ENCODE assay signal across 30 cellular contexts in the genomic region with DNA sequence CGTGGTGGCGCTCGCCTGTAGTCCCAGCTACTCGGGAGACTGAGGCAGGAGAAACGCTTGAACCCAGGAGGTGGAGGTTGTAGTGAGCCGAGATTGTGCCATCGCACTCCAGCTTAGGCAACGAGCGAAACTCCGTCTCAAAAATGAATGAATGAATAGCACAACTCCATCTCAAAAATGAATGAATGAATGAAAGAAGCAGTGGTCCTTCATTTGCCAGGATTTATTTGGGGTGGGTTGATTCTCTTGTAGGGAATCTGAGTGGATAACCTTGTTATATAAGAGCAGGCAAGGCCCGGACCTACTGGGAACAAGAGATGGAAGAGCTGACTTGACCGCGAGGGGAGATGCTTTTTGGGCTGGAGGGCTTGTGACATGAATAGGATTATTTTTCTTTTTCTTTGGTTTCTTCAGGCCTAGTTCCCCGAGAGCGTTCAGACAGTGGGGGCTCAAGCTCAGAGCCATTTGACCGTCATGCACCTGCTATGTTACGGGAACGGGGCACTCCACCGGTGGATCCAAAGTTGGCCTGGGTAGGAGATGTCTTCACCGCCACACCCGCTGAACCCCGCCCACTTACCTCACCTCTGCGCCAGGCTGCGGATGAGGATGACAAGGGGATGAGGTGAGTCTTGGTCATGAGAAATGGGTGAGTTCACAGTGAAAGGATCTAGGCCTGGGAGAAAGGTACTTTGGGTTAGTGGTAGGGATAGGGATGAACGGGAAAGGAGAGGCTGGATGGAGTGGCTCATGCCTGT. TPM values are rescaled to one million over a fixed set of nuclear protein-coding genes. Genes with fewer than 3 reads are reported as not detected.
DNase-seq lines count a peak whose midpoint lies in the region; ATAC-seq and TF ChIP-seq lines count a peak whose summit lies in the region.
"Had no signal": no experiment of that assay in that cellular context is flagged by ENCODE, and none has a peak within 500 bp of the region (broad histone marks: within the 10 kb centered on the region; RNA-seq: fewer than 3 reads in every experiment).

No MANE protein-coding gene starts in this region.

- H3K4me3 Mint-ChIP-seq in activated naive CD4-positive, alpha-beta T cell treated with anti-CD3 and anti-CD28 coated beads for 36 hours, result no peak overlapping the region
- no peak overlapping the region for H3K4me3 Mint-ChIP-seq in activated naive CD4-positive, alpha-beta T cell treated with anti-CD3 and anti-CD28 coated beads, Interleukin-2, amount 10 ng/mL, durations not matched to agents 7 days and 5 days
- H3K4me3 Mint-ChIP-seq in HFFc6 (no peak overlapping the region), endothelial cell (ENCODE audit: unreplicated experiment) (peak overlapping the region; percentile 72), progenitor cell of endocrine pancreas (ENCODE audit: low read depth) (no peak overlapping the region), CD14-positive monocyte (peak overlapping the region in 1 of 2 donors; percentile 31)
- H3K4me3 Mint-ChIP-seq: B cell; CD8-positive, alpha-beta memory T cell; H9; T-cell had no signal

- H3K36me3 Mint-ChIP-seq in activated naive CD4-positive, alpha-beta T cell treated with anti-CD3 and anti-CD28 coated beads for 36 hours (ENCODE audit: low read depth), result peaks cover 76% of the 10 kb centered on the region
- H3K36me3 Mint-ChIP-seq in activated naive CD4-positive, alpha-beta T cell treated with anti-CD3 and anti-CD28 coated beads, Interleukin-2, amount 10 ng/mL, durations not matched to agents 7 days and 5 days, result peaks cover 80% of the 10 kb centered on the region
- H3K36me3 Mint-ChIP-seq in HFFc6 (ENCODE audit: low read depth) (peaks cover 56% of the 10 kb centered on the region), endothelial cell (ENCODE audit: low read depth, unreplicated experiment) (peaks cover 42% of the 10 kb centered on the region), progenitor cell of endocrine pancreas (ENCODE audit: insufficient read depth) (peaks cover 42% of the 10 kb centered on the region), CD14-positive monocyte (peaks cover 94 to 99% of the 10 kb centered on the region in 2 donors)

- no peaks in the 10 kb centered on the region for H3K4me1 ChIP-seq in prostate gland (replicated peaks)
- H3K4me1 ChIP-seq: breast epithelium, SJCRH30, transverse colon had no signal

- no peaks in the 10 kb centered on the region for H3K9me3 ChIP-seq in prostate gland
- H3K9me3 ChIP-seq: breast epithelium, SJCRH30, transverse colon had no signal

- H3K9me3 Mint-ChIP-seq in activated naive CD4-positive, alpha-beta T cell treated with anti-CD3 and anti-CD28 coated beads for 36 hours, result no peaks in the 10 kb centered on the region
- no peaks in the 10 kb centered on the region for H3K9me3 Mint-ChIP-seq in activated naive CD4-positive, alpha-beta T cell treated with anti-CD3 and anti-CD28 coated beads, Interleukin-2, amount 10 ng/mL, durations not matched to agents 7 days and 5 days
- no peaks in the 10 kb centered on the region for H3K9me3 Mint-ChIP-seq in HFFc6
- H3K9me3 Mint-ChIP-seq in endothelial cell (ENCODE audit: unreplicated experiment), result no peaks in the 10 kb centered on the region
- H3K9me3 Mint-ChIP-seq in progenitor cell of endocrine pancreas (ENCODE audit: low read depth), result no peaks in the 10 kb centered on the region
- H3K9me3 Mint-ChIP-seq in CD14-positive monocyte, result no peaks in the 10 kb centered on the region
- H3K9me3 Mint-ChIP-seq: CD8-positive, alpha-beta memory T cell; H9; T-cell had no signal

- intact Hi-C loops in activated naive CD4-positive, alpha-beta T cell treated with anti-CD3 and anti-CD28 coated beads for 36 hours (cut with micrococcal nuclease), result no loop called here
- intact Hi-C loops in prostate gland (cut with DNase I), result no loop called here
- intact Hi-C loops in CD14-positive monocyte (cut with micrococcal nuclease), result no loop called here

- no peaks in the 10 kb centered on the region for H3K27me3 Mint-ChIP-seq in activated naive CD4-positive, alpha-beta T cell treated with anti-CD3 and anti-CD28 coated beads for 36 hours (ENCODE audit: low read depth)
- H3K27me3 Mint-ChIP-seq in activated naive CD4-positive, alpha-beta T cell treated with anti-CD3 and anti-CD28 coated beads, Interleukin-2, amount 10 ng/mL, durations not matched to agents 7 days and 5 days, result no peaks in the 10 kb centered on the region
- H3K27me3 Mint-ChIP-seq in HFFc6 (ENCODE audit: insufficient read depth), result peaks cover 4% of the 10 kb centered on the region
- peaks cover 4% of the 10 kb centered on the region for H3K27me3 Mint-ChIP-seq in endothelial cell (ENCODE audit: unreplicated experiment)
- no peaks in the 10 kb centered on the region for H3K27me3 Mint-ChIP-seq in progenitor cell of endocrine pancreas
- peaks cover 0 to 3% (median 0%) of the 10 kb centered on the region in 3 donors for H3K27me3 Mint-ChIP-seq in CD14-positive monocyte (ENCODE audit: low read depth in 3 of 3)
- H3K27me3 Mint-ChIP-seq: B cell; CD8-positive, alpha-beta memory T cell; T-cell had no signal

- CTCF ChIA-PET in activated naive CD4-positive, alpha-beta T cell treated with anti-CD3 and anti-CD28 coated beads for 36 hours (lab: Charles Lee), result no interaction called here
- CTCF ChIA-PET in activated naive CD4-positive, alpha-beta T cell treated with anti-CD3 and anti-CD28 coated beads, Interleukin-2, amount 10 ng/mL, durations not matched to agents 7 days and 5 days (lab: Charles Lee), result interaction anchor here (1.3 kb wide), 1 partner anchor 10 kb away, joined by 3 read pairs; no protein-coding TSS in a partner anchor

- TF ChIP-seq CTCF in HFFc6 (IDR thresholded peaks at IDR 0.05), result no peak
- no peak for TF ChIP-seq CTCF in endothelial cell (IDR thresholded peaks at IDR 0.05; ENCODE audit: unreplicated experiment)
- no peak for TF ChIP-seq CTCF in progenitor cell of endocrine pancreas (IDR thresholded peaks at IDR 0.05; ENCODE audit: unreplicated experiment)
- TF ChIP-seq CTCF in prostate gland (IDR thresholded peaks at IDR 0.05), result no peak
- TF ChIP-seq CTCF in CD14-positive monocyte (IDR thresholded peaks at IDR 0.05), result no peak

- no peak for DNase-seq in activated naive CD4-positive, alpha-beta T cell treated with anti-CD3 and anti-CD28 coated beads for 36 hours
- DNase-seq in activated naive CD4-positive, alpha-beta T cell treated with anti-CD3 and anti-CD28 coated beads, Interleukin-2, amount 10 ng/mL, durations not matched to agents 7 days and 5 days, result no peak
- DNase-seq in HFFc6, result no peak
- no peak for DNase-seq in endothelial cell (ENCODE audit: low spot score)
- no peak for DNase-seq in progenitor cell of endocrine pancreas (ENCODE audit: low spot score, unreplicated experiment)
- no peak for DNase-seq in prostate gland (ENCODE audit: low spot score)
- no peak for DNase-seq in CD14-positive monocyte (ENCODE audit: low spot score)
- DNase-seq: activated gamma-delta T cell treated with Interleukin-2 at 50 U/mL for 16 hours; activated T-cell treated with anti-CD3 and anti-CD28 coated beads for 4 hours; amniotic stem cell; CD8-positive, alpha-beta memory T cell; effector memory CD4-positive, alpha-beta T cell; foreskin fibroblast; H9; left cardiac atrium; MM.1S; NCI-H2029; NCI-H526 treated with DMSO at 0.1 percent for 48 hours; occipital lobe; SJCRH30; stimulated activated CD8-positive, alpha-beta memory T cell treated with anti-CD3 and anti-CD28 coated beads, Interleukin-4, amount 100 ng/mL, for 48 hours; T-cell; transverse colon had no signal

- TF ChIP-seq POLR2A in prostate gland (IDR thresholded peaks at IDR 0.05), result no peak

- no peak for ATAC-seq in HG02852 (IDR thresholded peaks at IDR 0.05; ENCODE audit: unreplicated experiment)
- ATAC-seq: esophagus mucosa had no signal

- peak overlapping the region; percentile 46 for H3K27ac Mint-ChIP-seq in activated naive CD4-positive, alpha-beta T cell treated with anti-CD3 and anti-CD28 coated beads for 36 hours
- H3K27ac Mint-ChIP-seq in activated naive CD4-positive, alpha-beta T cell treated with anti-CD3 and anti-CD28 coated beads, Interleukin-2, amount 10 ng/mL, durations not matched to agents 7 days and 5 days, result no peak overlapping the region
- H3K27ac Mint-ChIP-seq in HFFc6 (peak overlapping the region; percentile 61), endothelial cell (ENCODE audit: unreplicated experiment) (peak overlapping the region; percentile 61), progenitor cell of endocrine pancreas (peak overlapping the region; percentile 33), CD14-positive monocyte (peak overlapping the region in 3 of 7 donors; percentile 43 to 70 (median 48))
- H3K27ac Mint-ChIP-seq: B cell, T-cell had no signal

- H3K27ac ChIP-seq in prostate gland, result no peak overlapping the region
- H3K27ac ChIP-seq: breast epithelium, KMS-11, SJCRH30, skin epidermis, transverse colon had no signal

- H3K4me3 ChIP-seq in prostate gland, result no peak overlapping the region
- H3K4me3 ChIP-seq: breast epithelium, SJCRH30, skin epidermis, transverse colon had no signal

- 90% methylated on average over 25 of the region's 25 CpGs for WGBS in prostate gland

- peaks cover 4% of the 10 kb centered on the region for H3K4me1 Mint-ChIP-seq in activated naive CD4-positive, alpha-beta T cell treated with anti-CD3 and anti-CD28 coated beads for 36 hours (ENCODE audit: low read depth)
- H3K4me1 Mint-ChIP-seq in activated naive CD4-positive, alpha-beta T cell treated with anti-CD3 and anti-CD28 coated beads, Interleukin-2, amount 10 ng/mL, durations not matched to agents 7 days and 5 days, result peaks cover 5% of the 10 kb centered on the region
- H3K4me1 Mint-ChIP-seq in HFFc6 (ENCODE audit: low read depth), result peaks cover 34% of the 10 kb centered on the region
- H3K4me1 Mint-ChIP-seq in endothelial cell (ENCODE audit: unreplicated experiment), result no peaks in the 10 kb centered on the region
- no peaks in the 10 kb centered on the region for H3K4me1 Mint-ChIP-seq in progenitor cell of endocrine pancreas (ENCODE audit: low read depth)
- H3K4me1 Mint-ChIP-seq in CD14-positive monocyte, result no peaks in the 10 kb centered on the region
- H3K4me1 Mint-ChIP-seq: B cell had no signal

- H3K36me3 ChIP-seq in prostate gland, result peaks cover 53 to 57% of the 10 kb centered on the region in 2 donors

- no peaks in the 10 kb centered on the region for H3K27me3 ChIP-seq in prostate gland (replicated peaks; ENCODE audit: insufficient read depth)
- H3K27me3 ChIP-seq: breast epithelium, SJCRH30, transverse colon had no signal

RNA-seq across cellular contexts. Expression of gene PRRC2A, which starts 9.8 kb away (rescaled TPM):
- total RNA-seq in activated naive CD4-positive, alpha-beta T cell treated with anti-CD3 and anti-CD28 coated beads for 36 hours, result 100 to 1,000 TPM; 283 to 304 TPM
- total RNA-seq in HFFc6 (2021; fragmentation: NEBNext Ultra II Directional; extraction: Animal tissue kit (Norgen Biotek cat#: 25700)), result 100 to 1,000 TPM; 216 to 259 (median 231) TPM
- 149 TPM for total RNA-seq in endothelial cell (ENCODE audit: unreplicated experiment)
- total RNA-seq in progenitor cell of endocrine pancreas, result 272 and 273 TPM in 2 replicates
- total RNA-seq in prostate gland, result 100 to 1,000 TPM; 129 to 247 TPM
- polyA plus RNA-seq in CD14-positive monocyte, result 1 to 10 TPM; 1.2 to 2.3 TPM

RNA-seq across cellular contexts. Expression of gene AIF1, which starts 15.3 kb away (rescaled TPM):
- 100 to 1,000 TPM; 120 to 129 TPM for total RNA-seq in activated naive CD4-positive, alpha-beta T cell treated with anti-CD3 and anti-CD28 coated beads for 36 hours
- not detected for total RNA-seq in HFFc6 (2021; fragmentation: NEBNext Ultra II Directional; extraction: Animal tissue kit (Norgen Biotek cat#: 25700))
- total RNA-seq in endothelial cell (ENCODE audit: unreplicated experiment), result 22.8 TPM
- total RNA-seq in progenitor cell of endocrine pancreas, result 1.7 and 3.1 TPM in 2 replicates
- total RNA-seq in prostate gland, result 10 to 100 TPM; 11.1 to 14.6 TPM
- 1,000 to 10,000 TPM; 2,275 to 2,310 TPM for polyA plus RNA-seq in CD14-positive monocyte
- total RNA-seq: renal cortical epithelial cell, SJCRH30 had no signal

RNA-seq across cellular contexts. Expression of gene BAG6, which starts 22.1 kb away (rescaled TPM):
- 100 to 1,000 TPM; 286 to 295 TPM for total RNA-seq in activated naive CD4-positive, alpha-beta T cell treated with anti-CD3 and anti-CD28 coated beads for 36 hours
- total RNA-seq in HFFc6 (2021; fragmentation: NEBNext Ultra II Directional; extraction: Animal tissue kit (Norgen Biotek cat#: 25700)), result 100 to 1,000 TPM; 247 to 273 (median 262) TPM
- total RNA-seq in endothelial cell (ENCODE audit: unreplicated experiment) (312 TPM), progenitor cell of endocrine pancreas (458 and 471 TPM in 2 replicates), prostate gland (100 to 1,000 TPM; 261 to 537 TPM)
- 10 to 100 TPM; 15.4 to 15.6 TPM for polyA plus RNA-seq in CD14-positive monocyte

RNA-seq across cellular contexts. Expression of gene APOM, which starts 25.3 kb away (rescaled TPM):
- 1 to 10 TPM; 2.6 to 3.7 TPM for total RNA-seq in activated naive CD4-positive, alpha-beta T cell treated with anti-CD3 and anti-CD28 coated beads for 36 hours
- 1 to 10 TPM; 2.4 to 4.3 (median 2.8) TPM for total RNA-seq in HFFc6 (2021; fragmentation: NEBNext Ultra II Directional; extraction: Animal tissue kit (Norgen Biotek cat#: 25700))
- total RNA-seq in endothelial cell (ENCODE audit: unreplicated experiment), result 0.92 TPM
- 7.1 and 7.5 TPM in 2 replicates for total RNA-seq in progenitor cell of endocrine pancreas
- 1 to 10 TPM; 1.6 to 6.8 TPM for total RNA-seq in prostate gland
- polyA plus RNA-seq in CD14-positive monocyte, result 1 to 10 TPM; 4.2 to 4.8 TPM
- total RNA-seq: occipital lobe had no signal

RNA-seq across cellular contexts. Expression of gene C6orf47, which starts 30.2 kb away (rescaled TPM):
- 1 to 10 TPM; 8.8 to 9.0 TPM for total RNA-seq in activated naive CD4-positive, alpha-beta T cell treated with anti-CD3 and anti-CD28 coated beads for 36 hours
- 10 to 100 TPM; 13.4 to 16.2 (median 14.9) TPM for total RNA-seq in HFFc6 (2021; fragmentation: NEBNext Ultra II Directional; extraction: Animal tissue kit (Norgen Biotek cat#: 25700))
- total RNA-seq in endothelial cell (ENCODE audit: unreplicated experiment) (13.1 TPM), progenitor cell of endocrine pancreas (23.6 and 24.1 TPM in 2 replicates), prostate gland (10 to 100 TPM; 25.5 to 30.1 TPM)
- 10 to 100 TPM; 18.1 to 23.4 TPM for polyA plus RNA-seq in CD14-positive monocyte
